In the genomic region with DNA sequence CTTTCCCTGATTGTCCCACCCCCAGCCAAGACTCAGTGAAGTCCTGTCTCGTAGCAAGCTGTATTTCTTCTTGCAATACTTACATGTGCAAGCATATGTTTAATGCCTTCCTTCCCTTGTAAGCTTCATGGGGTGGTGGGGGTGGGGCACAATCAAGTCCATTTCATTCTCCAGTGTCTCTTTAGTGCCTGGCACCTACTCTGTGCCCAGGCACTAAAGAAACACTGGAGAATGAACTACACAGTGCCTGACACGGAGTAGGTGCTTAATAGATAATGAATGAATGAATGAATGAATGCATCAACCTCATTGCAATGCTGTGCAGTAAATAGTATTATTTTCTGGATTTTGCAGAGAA, we compare ENCODE assay signal across 21 cellular contexts.
DNase-seq lines count a peak whose midpoint lies in the region; ATAC-seq and TF ChIP-seq lines count a peak whose summit lies in the region.
"Had no signal": no experiment of that assay in that cellular context is flagged by ENCODE, and none has a peak within 500 bp of the region (broad histone marks: within the 10 kb centered on the region; RNA-seq: fewer than 3 reads in every experiment).

No MANE protein-coding gene starts in this region.

- no CpG with 5 or more reads among the region's 2 CpGs for WGBS in H9 (ENCODE audit: extremely low coverage, insufficient read length, low lambda C conversion rate)
- WGBS in trophoblast cell (ENCODE audit: extremely low coverage, insufficient coverage, insufficient read length), result no CpG with 5 or more reads among the region's 2 CpGs

- no peak for ATAC-seq in GM18868 (IDR thresholded peaks at IDR 0.05; ENCODE audit: unreplicated experiment)
- ATAC-seq: activated CD4-positive, alpha-beta T cell treated with anti-CD3 and anti-CD28 coated beads for 36 hours; body of pancreas had no signal

- peaks cover 75 to 78% of the 10 kb centered on the region in 2 experiments for H3K4me1 Mint-ChIP-seq in H9
- peaks cover 84% of the 10 kb centered on the region for H3K4me1 Mint-ChIP-seq in brain
- no peaks in the 10 kb centered on the region for H3K4me1 Mint-ChIP-seq in activated naive CD4-positive, alpha-beta T cell treated with anti-CD3 and anti-CD28 coated beads, Interleukin-2, amount 10 ng/mL, durations not matched to agents 7 days and 5 days
- H3K4me1 Mint-ChIP-seq: activated CD4-positive, alpha-beta T cell treated with anti-CD3 and anti-CD28 coated beads for 36 hours had no signal

- H3K56ac ChIP-seq in H9 (ENCODE audit: insufficient read length, low read depth, low read length), result no peak overlapping the region

- H3K27me3 Mint-ChIP-seq in H9 (ENCODE audit: low read depth), result peaks cover 86% of the 10 kb centered on the region
- H3K27me3 Mint-ChIP-seq in brain, result no peaks in the 10 kb centered on the region
- no peaks in the 10 kb centered on the region for H3K27me3 Mint-ChIP-seq in activated naive CD4-positive, alpha-beta T cell treated with anti-CD3 and anti-CD28 coated beads, Interleukin-2, amount 10 ng/mL, durations not matched to agents 7 days and 5 days
- H3K27me3 Mint-ChIP-seq: activated CD4-positive, alpha-beta T cell treated with anti-CD3 and anti-CD28 coated beads for 36 hours; activated T-cell treated with anti-CD3 and anti-CD28 coated beads, Interleukin-2, amount 50 U/mL, for 24 hours had no signal

- H4K20me1 ChIP-seq in H9 (ENCODE audit: control insufficient read depth, insufficient read depth, insufficient read length), result no peaks in the 10 kb centered on the region
- H4K20me1 ChIP-seq: BLaER1 treated with 17β-estradiol and CSF1 and Interleukin-3, amounts not matched to agents 10 nM and 100 nM had no signal

- H2BK120ac ChIP-seq in H9 (ENCODE audit: low read depth, low read length, poor library complexity, severe bottlenecking) (no peak overlapping the region), trophoblast cell (ENCODE audit: insufficient read depth, low read length, poor library complexity) (peak overlapping the region; percentile 18)

- peaks cover 15% of the 10 kb centered on the region; the same call in 1 of the 2 replicates for H3K4me1 ChIP-seq in H9 (ENCODE audit: insufficient read depth, low read length)
- H3K4me1 ChIP-seq in trophoblast cell (ENCODE audit: control insufficient read depth in 1 of 2, insufficient read depth in 2 of 2, low read length in 2 of 2), result peaks cover 26 to 43% of the 10 kb centered on the region in 2 experiments

- H2BK15ac ChIP-seq in H9 (ENCODE audit: low read depth, low read length), result no peak overlapping the region

- peaks cover 3% of the 10 kb centered on the region for H3K23me2 ChIP-seq in H9 (ENCODE audit: insufficient read length, low read depth, low read length, poor library complexity, severe bottlenecking)

- H3K4me3 ChIP-seq in trophoblast cell (ENCODE audit: low read depth, low read length), result no peak overlapping the region
- H3K4me3 ChIP-seq: BLaER1 treated with 17β-estradiol and CSF1 and Interleukin-3, amounts not matched to agents 10 nM and 100 nM; body of pancreas; esophagus muscularis mucosa; smooth muscle cell had no signal

- H4K91ac ChIP-seq in H9 (ENCODE audit: insufficient read length, low read depth, low read length) (no peak overlapping the region), trophoblast cell (ENCODE audit: low read depth, low read length) (peak overlapping the region; percentile 68)

- H3K79me2 ChIP-seq in H9 (ENCODE audit: insufficient read depth, low read length) (no peaks in the 10 kb centered on the region), trophoblast cell (ENCODE audit: control insufficient read depth, insufficient read depth, low read length, poor library complexity) (peaks cover 1% of the 10 kb centered on the region)

- H3K27me3 ChIP-seq in H9 (ENCODE audit: insufficient read depth, low read length), result peaks cover 9% of the 10 kb centered on the region; the same call in 1 of the 2 replicates
- H3K27me3 ChIP-seq in trophoblast cell (ENCODE audit: insufficient read depth, low read length), result no peaks in the 10 kb centered on the region
- H3K27me3 ChIP-seq: BLaER1 treated with 17β-estradiol and CSF1 and Interleukin-3, amounts not matched to agents 10 nM and 100 nM; body of pancreas; esophagus muscularis mucosa had no signal

- H2BK12ac ChIP-seq in H9 (ENCODE audit: insufficient read length, low read depth, low read length) (no peak overlapping the region), trophoblast cell (ENCODE audit: low read length) (peak overlapping the region; percentile 51)

- H3K4me2 ChIP-seq in H9 (ENCODE audit: insufficient read depth, insufficient read length, low read length) (peak overlapping the region; percentile 9), trophoblast cell (ENCODE audit: low read length) (no peak overlapping the region)
- H3K4me2 ChIP-seq: BLaER1 treated with 17β-estradiol and CSF1 and Interleukin-3, amounts not matched to agents 10 nM and 100 nM; KMS-11; smooth muscle cell had no signal

- no peak overlapping the region for H3T11ph ChIP-seq in H9 (ENCODE audit: low read length)

- TF ChIP-seq CTCF in H9 (conservative IDR thresholded peaks at IDR 0.05) (no peak), brain (conservative IDR thresholded peaks at IDR 0.05) (no peak)

- no peak overlapping the region for H3K23ac ChIP-seq in H9 (ENCODE audit: insufficient read length, low read depth, low read length)
- no peak overlapping the region for H3K23ac ChIP-seq in trophoblast cell (ENCODE audit: low read length)

- H3K27ac Mint-ChIP-seq in H9, result no peak overlapping the region
- H3K27ac Mint-ChIP-seq in brain, result peak overlapping the region; percentile 86 to 98 (median 97)
- no peak overlapping the region for H3K27ac Mint-ChIP-seq in activated naive CD4-positive, alpha-beta T cell treated with anti-CD3 and anti-CD28 coated beads, Interleukin-2, amount 10 ng/mL, durations not matched to agents 7 days and 5 days
- H3K27ac Mint-ChIP-seq: activated CD4-positive, alpha-beta T cell treated with anti-CD3 and anti-CD28 coated beads for 36 hours; activated T-cell treated with anti-CD3 and anti-CD28 coated beads, Interleukin-2, amount 50 U/mL, for 24 hours had no signal

- H2BK5ac ChIP-seq in H9 (ENCODE audit: insufficient read length, low read length), result no peak overlapping the region
- peak overlapping the region; percentile 29 for H2BK5ac ChIP-seq in trophoblast cell (ENCODE audit: low read depth, low read length, poor library complexity)

- no peak overlapping the region for H2BK20ac ChIP-seq in H9 (ENCODE audit: low read depth, low read length, poor library complexity, severe bottlenecking)

- no peak overlapping the region for H3K27ac ChIP-seq in H9 (ENCODE audit: insufficient read length, low read depth, low read length)
- peak overlapping the region; percentile 84 for H3K27ac ChIP-seq in trophoblast cell (ENCODE audit: low read depth, low read length)
- H3K27ac ChIP-seq: BLaER1 treated with 17β-estradiol and CSF1 and Interleukin-3, amounts not matched to agents 10 nM and 100 nM; body of pancreas; esophagus muscularis mucosa; KMS-11 had no signal

- H3K18ac ChIP-seq in H9 (ENCODE audit: insufficient read length, low read depth, low read length), result no peak overlapping the region
- H3K18ac ChIP-seq in trophoblast cell (ENCODE audit: low read length), result no peak overlapping the region

- H4K5ac ChIP-seq in H9 (ENCODE audit: insufficient read length, low read depth, low read length), result no peak overlapping the region

- DNase-seq in H9 (no peak), inferior parietal cortex (ENCODE audit: extremely low spot score) (peak; percentile 29), trophoblast cell (no peak), NCI-H2196 treated with DMSO at 0.1 percent for 48 hours (lab: John Stamatoyannopoulos, UW; ENCODE audit: unreplicated experiment) (no peak), GF-D8 (lab: John Stamatoyannopoulos, UW) (no peak)
- DNase-seq in activated naive CD4-positive, alpha-beta T cell treated with anti-CD3 and anti-CD28 coated beads, Interleukin-2, amount 10 ng/mL, durations not matched to agents 7 days and 5 days, result no peak
- DNase-seq: activated CD4-positive, alpha-beta T cell treated with anti-CD3 and anti-CD28 coated beads for 36 hours; activated CD8-positive, alpha-beta memory T cell treated with anti-CD3 and anti-CD28 coated beads for 24 hours; activated gamma-delta T cell treated with Interleukin-2 at 50 U/mL for 16 hours; activated T-cell treated with anti-CD3 and anti-CD28 coated beads, Interleukin-2, amount 50 U/mL, for 24 hours; body of pancreas; DMS79 treated with DMSO at 0.1 percent for 48 hours; foreskin melanocyte; stimulated activated CD4-positive, alpha-beta T cell treated with anti-CD3 and anti-CD28 coated beads, Interleukin-2, amount 100 ng/mL, for 24 hours; T-helper 2 cell had no signal

- H3K36me3 ChIP-seq in trophoblast cell (ENCODE audit: control insufficient read depth in 1 of 2, insufficient read depth in 2 of 2, low read length in 2 of 2), result no peaks in the 10 kb centered on the region
- H3K36me3 ChIP-seq: BLaER1 treated with 17β-estradiol and CSF1 and Interleukin-3, amounts not matched to agents 10 nM and 100 nM; esophagus muscularis mucosa had no signal

- H3K9me3 Mint-ChIP-seq in H9, result no peaks in the 10 kb centered on the region; a peak in 1 of 5 replicates
- no peaks in the 10 kb centered on the region for H3K9me3 Mint-ChIP-seq in brain
- H3K9me3 Mint-ChIP-seq in activated naive CD4-positive, alpha-beta T cell treated with anti-CD3 and anti-CD28 coated beads, Interleukin-2, amount 10 ng/mL, durations not matched to agents 7 days and 5 days, result no peaks in the 10 kb centered on the region
- H3K9me3 Mint-ChIP-seq: activated T-cell treated with anti-CD3 and anti-CD28 coated beads, Interleukin-2, amount 50 U/mL, for 24 hours had no signal

- H3K4ac ChIP-seq in H9 (ENCODE audit: low read depth, low read length) (no peak overlapping the region), trophoblast cell (ENCODE audit: low read depth, low read length) (no peak overlapping the region)

- CTCF ChIA-PET in activated naive CD4-positive, alpha-beta T cell treated with anti-CD3 and anti-CD28 coated beads, Interleukin-2, amount 10 ng/mL, durations not matched to agents 7 days and 5 days (lab: Charles Lee), result interaction anchor here (0.7 kb wide), 1 partner anchor 127 kb away, joined by 3 read pairs; no protein-coding TSS in a partner anchor

- H2AK5ac ChIP-seq in H9 (ENCODE audit: insufficient read length, low read length) (no peak overlapping the region), trophoblast cell (ENCODE audit: low read length) (peak overlapping the region; percentile 42)

- H3K36me3 Mint-ChIP-seq in H9 (ENCODE audit: insufficient read depth in 1 of 3, low read depth in 3 of 3), result no peaks in the 10 kb centered on the region; a peak in 1 of 7 replicates
- no peaks in the 10 kb centered on the region for H3K36me3 Mint-ChIP-seq in brain
- no peaks in the 10 kb centered on the region for H3K36me3 Mint-ChIP-seq in activated naive CD4-positive, alpha-beta T cell treated with anti-CD3 and anti-CD28 coated beads, Interleukin-2, amount 10 ng/mL, durations not matched to agents 7 days and 5 days

- no peak overlapping the region for H3K9ac ChIP-seq in H9 (ENCODE audit: extremely low read depth, insufficient read length, low read length)
- H3K9ac ChIP-seq in trophoblast cell (ENCODE audit: low read length), result no peak overlapping the region
- H3K9ac ChIP-seq: BLaER1 treated with 17β-estradiol and CSF1 and Interleukin-3, amounts not matched to agents 10 nM and 100 nM; KMS-11 had no signal

- H4K8ac ChIP-seq in H9 (replicated peaks; ENCODE audit: insufficient read length, low read depth, low read length) (no peak overlapping the region), trophoblast cell (ENCODE audit: low read depth, low read length) (no peak overlapping the region)

- H3K9me3 ChIP-seq in H9 (ENCODE audit: control insufficient read depth, low read depth, low read length) (no peaks in the 10 kb centered on the region), trophoblast cell (ENCODE audit: insufficient read depth, low read depth, low read length) (no peaks in the 10 kb centered on the region)
- H3K9me3 ChIP-seq: BLaER1 treated with 17β-estradiol and CSF1 and Interleukin-3, amounts not matched to agents 10 nM and 100 nM; body of pancreas; esophagus muscularis mucosa had no signal

- H2AFZ ChIP-seq in H9 (ENCODE audit: low read length), result no peak overlapping the region
- H2AFZ ChIP-seq in trophoblast cell (ENCODE audit: insufficient read depth, low read length, poor library complexity), result no peak overlapping the region

- no peaks in the 10 kb centered on the region for H3K79me1 ChIP-seq in H9 (ENCODE audit: insufficient read depth, low read depth, low read length, poor library complexity, severe bottlenecking)
- peaks cover 28% of the 10 kb centered on the region for H3K79me1 ChIP-seq in trophoblast cell (ENCODE audit: low read length)

- H3K14ac ChIP-seq in H9 (ENCODE audit: insufficient read depth, low read length), result no peak overlapping the region
- no peak overlapping the region for H3K14ac ChIP-seq in trophoblast cell (ENCODE audit: low read length)

- H3K4me3 Mint-ChIP-seq in H9 (peak overlapping the region in 1 of 2 experiments; percentile 45; a peak in 3 of 5 replicates), brain (peak overlapping the region; percentile 30 to 61 (median 43))
- H3K4me3 Mint-ChIP-seq in activated naive CD4-positive, alpha-beta T cell treated with anti-CD3 and anti-CD28 coated beads, Interleukin-2, amount 10 ng/mL, durations not matched to agents 7 days and 5 days, result no peak overlapping the region
- H3K4me3 Mint-ChIP-seq: activated CD4-positive, alpha-beta T cell treated with anti-CD3 and anti-CD28 coated beads for 36 hours; activated T-cell treated with anti-CD3 and anti-CD28 coated beads, Interleukin-2, amount 50 U/mL, for 24 hours had no signal

- no peak overlapping the region for H4K12ac ChIP-seq in trophoblast cell (ENCODE audit: low read depth, low read length)

Comparison
In these comparisons a context has a peak if more than half of its experiments do, and no peak if none do; other contexts are left out.
1. H3K27ac Mint-ChIP-seq: peak in brain (5 of 5); none in H9 (0 of 3) and activated naive CD4-positive, alpha-beta T cell treated with anti-CD3 and anti-CD28 coated beads, Interleukin-2, amount 10 ng/mL, durations not matched to agents 7 days and 5 days (single experiment).